13 cellular contexts compared by ENCODE assay signal in genomic region chrX:136041254-136041812, GRCh38. TPM values are rescaled to one million over a fixed set of nuclear protein-coding genes. Genes with fewer than 3 reads are reported as not detected.
DNase-seq lines count a peak whose midpoint lies in the region; TF ChIP-seq lines count a peak whose summit lies in the region.
"Had no signal": no experiment of that assay in that cellular context is flagged by ENCODE, and none has a peak within 500 bp of the region (broad histone marks: within the 10 kb centered on the region; RNA-seq: fewer than 3 reads in every experiment).

No MANE protein-coding gene starts in this region.

- H3K4me3 Mint-ChIP-seq in Calu3 (ENCODE audit: low read depth, unreplicated experiment), result no peak overlapping the region
- H3K4me3 Mint-ChIP-seq: B cell; CD4-positive, alpha-beta T cell; H9 had no signal

- TF ChIP-seq CTCF in epithelial cell of esophagus (IDR thresholded peaks at IDR 0.05; ENCODE audit: insufficient read depth, low read depth, low read length, missing control alignments) (no peak), parathyroid adenoma (IDR thresholded peaks at IDR 0.05) (no peak), uterus (IDR thresholded peaks at IDR 0.05) (no peak), Calu3 (IDR thresholded peaks at IDR 0.05; ENCODE audit: unreplicated experiment) (no peak), tibial nerve (IDR thresholded peaks at IDR 0.05) (no peak)

- CTCF ChIA-PET in Calu3 (lab: Charles Lee), result no interaction called here

- no peaks in the 10 kb centered on the region for H3K36me3 Mint-ChIP-seq in Calu3 (ENCODE audit: insufficient read depth, unreplicated experiment)

- no peak overlapping the region for H3K27ac Mint-ChIP-seq in Calu3 (ENCODE audit: unreplicated experiment)
- H3K27ac Mint-ChIP-seq: B cell; CD4-positive, alpha-beta T cell; H9 had no signal

- H3K36me3 ChIP-seq in parathyroid adenoma (ENCODE audit: control insufficient read depth, insufficient read depth, low read length) (no peaks in the 10 kb centered on the region), uterus (no peaks in the 10 kb centered on the region), tibial nerve (peaks cover 0 to 6% (median 0%) of the 10 kb centered on the region in 3 donors)

- H3K27ac ChIP-seq in parathyroid adenoma, result peak overlapping the region; percentile 60
- H3K27ac ChIP-seq in uterus, result peak overlapping the region; percentile 73 to 89
- H3K27ac ChIP-seq in tibial nerve, result no peak overlapping the region

- H3K27me3 ChIP-seq in parathyroid adenoma (ENCODE audit: control insufficient read depth, insufficient read depth, low read length), result no peaks in the 10 kb centered on the region
- H3K27me3 ChIP-seq in uterus, result no peaks in the 10 kb centered on the region
- peaks cover 0 to 4% of the 10 kb centered on the region in 2 donors for H3K27me3 ChIP-seq in tibial nerve

- H3K9me3 ChIP-seq in parathyroid adenoma (ENCODE audit: control insufficient read depth, low read length) (no peaks in the 10 kb centered on the region), uterus (no peaks in the 10 kb centered on the region), tibial nerve (no peaks in the 10 kb centered on the region)

- H2AFZ ChIP-seq in parathyroid adenoma, result peak overlapping the region; percentile 29

- WGBS in tibial nerve, 2 donors, result 63 to 95% methylated on average over 7 of the region's 7 CpGs

- no peaks in the 10 kb centered on the region for H3K4me1 Mint-ChIP-seq in Calu3 (ENCODE audit: low read depth, unreplicated experiment)
- H3K4me1 Mint-ChIP-seq: B cell had no signal

- no peaks in the 10 kb centered on the region for H3K79me2 ChIP-seq in parathyroid adenoma

- no TSS peak for BruUV-seq in Calu3 (replicated peaks; lab: Mats Ljungman, UMichigan)

- H3K9me3 Mint-ChIP-seq in Calu3 (ENCODE audit: low read depth, unreplicated experiment), result no peaks in the 10 kb centered on the region
- H3K9me3 Mint-ChIP-seq: CD4-positive, alpha-beta T cell had no signal

- TF ChIP-seq POLR2A in uterus (IDR thresholded peaks at IDR 0.05) (no peak), tibial nerve (IDR thresholded peaks at IDR 0.05) (no peak)

- intact Hi-C loops in uterus (cut with DNase I; ENCODE audit: low total_unique reads), result no loop called here
- intact Hi-C loops in Calu3 (cut with micrococcal nuclease; ENCODE audit: unreplicated experiment), result no loop called here

- H3K4me1 ChIP-seq in parathyroid adenoma, result peaks cover 27% of the 10 kb centered on the region
- no peaks in the 10 kb centered on the region for H3K4me1 ChIP-seq in uterus
- no peaks in the 10 kb centered on the region for H3K4me1 ChIP-seq in tibial nerve

- no peak overlapping the region for H3K9ac ChIP-seq in parathyroid adenoma

- no peak overlapping the region for H3K4me2 ChIP-seq in parathyroid adenoma (ENCODE audit: low read length)

- no peaks in the 10 kb centered on the region for H3K27me3 Mint-ChIP-seq in Calu3 (ENCODE audit: unreplicated experiment)
- H3K27me3 Mint-ChIP-seq: B cell; CD4-positive, alpha-beta T cell had no signal

- peak; percentile 26 for DNase-seq in NCI-H1694 treated with DMSO at 0.1 percent for 48 hours (lab: John Stamatoyannopoulos, UW)
- peak; percentile 64 for DNase-seq in epithelial cell of esophagus (ENCODE audit: low read depth)
- no peak for DNase-seq in uterus
- DNase-seq in activated naive CD4-positive, alpha-beta T cell treated with anti-CD3 and anti-CD28 coated beads, Interleukin-2, amount 50 U/mL, for 16 hours, result no peak
- DNase-seq in Calu3, result no peak
- no peak for DNase-seq in tibial nerve (ENCODE audit: low spot score in 2 of 2)
- DNase-seq: C1 segment of cervical spinal cord; CD4-positive, alpha-beta T cell; DMS79; GOT3; H9 had no signal

- TF ChIP-seq EP300 in tibial nerve (IDR thresholded peaks at IDR 0.05), result no peak

- H3K4me3 ChIP-seq in epithelial cell of esophagus (ENCODE audit: low read length), result no peak overlapping the region
- no peak overlapping the region for H3K4me3 ChIP-seq in parathyroid adenoma (ENCODE audit: low read depth, low read length)
- no peak overlapping the region for H3K4me3 ChIP-seq in uterus
- H3K4me3 ChIP-seq in tibial nerve, result no peak overlapping the region

RNA-seq across cellular contexts. Expression of gene SLC9A6, which starts 56.1 kb away (rescaled TPM):
- total RNA-seq in uterus, result 10 to 100 TPM in 2 of 4 donors, 1 to 10 TPM in 2; 7.9 to 33.5 (median 13.7) TPM
- 19.7 and 21.7 TPM in 2 replicates for total RNA-seq in Calu3 (2022)
- 10 to 100 TPM; 12.9 to 23.9 (median 18.7) TPM for total RNA-seq in tibial nerve

Comparison
In these comparisons a context has a peak if more than half of its experiments do, and no peak if none do; other contexts are left out.
1. DNase-seq: peak in NCI-H1694 treated with DMSO at 0.1 percent for 48 hours (single experiment) and epithelial cell of esophagus (single experiment); none in uterus (0 of 2), activated naive CD4-positive, alpha-beta T cell treated with anti-CD3 and anti-CD28 coated beads, Interleukin-2, amount 50 U/mL, for 16 hours (single experiment), Calu3 (single experiment) and tibial nerve (0 of 2).
2. H3K27ac ChIP-seq: peak in parathyroid adenoma (single experiment) and uterus (2 of 2); none in tibial nerve (0 of 4).